Comparison of ENCODE assay signal across 1 cellular context in the genomic region with DNA sequence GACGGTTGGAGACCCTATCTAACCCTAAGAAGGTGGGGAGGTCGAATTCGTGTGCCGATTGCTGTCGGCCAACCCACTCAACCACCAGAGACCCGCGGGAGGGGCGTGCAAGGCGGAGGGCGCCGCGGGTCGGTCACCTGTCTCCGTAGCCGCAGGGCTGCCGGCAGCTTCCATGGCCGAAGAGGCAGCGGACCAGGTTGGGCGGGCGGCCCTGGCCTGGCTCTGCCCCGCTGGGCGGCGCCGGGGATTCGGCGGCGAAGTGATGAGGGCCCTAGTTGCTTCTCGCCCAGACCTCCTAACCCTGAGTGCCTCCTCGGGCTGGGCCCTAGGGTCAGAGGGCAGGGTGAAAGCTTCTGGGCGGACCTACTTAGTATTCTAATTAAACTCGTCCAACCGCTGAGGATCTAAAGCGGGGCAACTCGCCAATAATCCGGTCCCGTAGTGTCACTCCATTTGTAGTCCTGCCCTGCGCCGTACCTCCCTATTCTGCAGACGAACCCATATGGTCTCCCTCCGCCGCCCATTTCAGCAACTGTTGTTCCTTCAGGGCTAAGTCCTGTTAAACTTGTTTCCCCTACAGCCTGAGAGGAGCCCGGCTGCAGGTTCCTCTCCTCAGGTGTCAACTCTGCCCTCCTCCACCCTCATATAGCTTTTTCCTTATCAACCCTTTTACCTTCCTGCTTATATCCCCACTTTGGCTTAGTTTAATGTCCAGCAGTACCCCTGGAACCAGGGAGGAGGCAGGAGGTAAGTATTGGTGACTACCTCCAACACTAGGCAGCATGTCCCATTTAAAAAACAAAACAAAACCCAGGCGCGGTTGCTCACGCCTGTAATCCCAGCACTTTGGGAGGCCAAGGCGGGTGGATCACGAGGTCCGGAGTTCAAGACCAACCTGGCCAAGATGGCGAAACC.
TF ChIP-seq lines count a peak whose summit lies in the region.

Gene PYM1 (minus strand): TSS at position 307 of the 915 bp plus-strand sequence. CDS start 133 bp downstream, at position 174.

TF ChIP-seq in HepG2, 621 proteins besides CTCF, POLR2A, EP300 and RAD21 (continued from another document):
- TF ChIP-seq ELK4 (CRISPR knock-in tag; IDR thresholded peaks at IDR 0.05; ENCODE audit: borderline replicate concordance) (no peak), HHEX (CRISPR knock-in tag; IDR thresholded peaks at IDR 0.05) (no peak; the same call in 1 of the 2 replicates), MAFF (IDR thresholded peaks at IDR 0.05; ENCODE audit: low read depth, low read length) (no peak), CREB1 (IDR thresholded peaks at IDR 0.05) (no peak), CREB1 (CRISPR knock-in tag; IDR thresholded peaks at IDR 0.05) (peak; percentile 49; the same call in 1 of the 2 replicates), TOPORS (CRISPR knock-in tag; IDR thresholded peaks at IDR 0.05) (0 out of 2 replicates have a peak, but pooled peaks have one; percentile 16), ZNF234 (CRISPR knock-in tag; conservative IDR thresholded peaks at IDR 0.05) (0 out of 2 replicates have a peak, but pooled peaks have one; percentile 50), AGO2 (optimal IDR thresholded peaks at IDR 0.05; ENCODE audit: low read depth, low read length) (peak; percentile 91), POGZ (CRISPR knock-in tag; IDR thresholded peaks at IDR 0.05) (no peak), NFYC (CRISPR knock-in tag; IDR thresholded peaks at IDR 0.05) (peak; percentile 54; the same call in 1 of the 2 replicates), NR2F1 (CRISPR knock-in tag; IDR thresholded peaks at IDR 0.05) (peak; percentile 74 to 89), TFDP2 (CRISPR knock-in tag; IDR thresholded peaks at IDR 0.05) (peak; percentile 6; the same call in 1 of the 2 replicates)
- TF ChIP-seq, protein P1, sequence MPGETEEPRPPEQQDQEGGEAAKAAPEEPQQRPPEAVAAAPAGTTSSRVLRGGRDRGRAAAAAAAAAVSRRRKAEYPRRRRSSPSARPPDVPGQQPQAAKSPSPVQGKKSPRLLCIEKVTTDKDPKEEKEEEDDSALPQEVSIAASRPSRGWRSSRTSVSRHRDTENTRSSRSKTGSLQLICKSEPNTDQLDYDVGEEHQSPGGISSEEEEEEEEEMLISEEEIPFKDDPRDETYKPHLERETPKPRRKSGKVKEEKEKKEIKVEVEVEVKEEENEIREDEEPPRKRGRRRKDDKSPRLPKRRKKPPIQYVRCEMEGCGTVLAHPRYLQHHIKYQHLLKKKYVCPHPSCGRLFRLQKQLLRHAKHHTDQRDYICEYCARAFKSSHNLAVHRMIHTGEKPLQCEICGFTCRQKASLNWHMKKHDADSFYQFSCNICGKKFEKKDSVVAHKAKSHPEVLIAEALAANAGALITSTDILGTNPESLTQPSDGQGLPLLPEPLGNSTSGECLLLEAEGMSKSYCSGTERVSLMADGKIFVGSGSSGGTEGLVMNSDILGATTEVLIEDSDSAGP (CRISPR knock-in tag; IDR thresholded peaks at IDR 0.05; ENCODE audit: borderline replicate concordance): peak; percentile 98; the same call in 1 of the 2 replicates
- TF ChIP-seq, protein P2, sequence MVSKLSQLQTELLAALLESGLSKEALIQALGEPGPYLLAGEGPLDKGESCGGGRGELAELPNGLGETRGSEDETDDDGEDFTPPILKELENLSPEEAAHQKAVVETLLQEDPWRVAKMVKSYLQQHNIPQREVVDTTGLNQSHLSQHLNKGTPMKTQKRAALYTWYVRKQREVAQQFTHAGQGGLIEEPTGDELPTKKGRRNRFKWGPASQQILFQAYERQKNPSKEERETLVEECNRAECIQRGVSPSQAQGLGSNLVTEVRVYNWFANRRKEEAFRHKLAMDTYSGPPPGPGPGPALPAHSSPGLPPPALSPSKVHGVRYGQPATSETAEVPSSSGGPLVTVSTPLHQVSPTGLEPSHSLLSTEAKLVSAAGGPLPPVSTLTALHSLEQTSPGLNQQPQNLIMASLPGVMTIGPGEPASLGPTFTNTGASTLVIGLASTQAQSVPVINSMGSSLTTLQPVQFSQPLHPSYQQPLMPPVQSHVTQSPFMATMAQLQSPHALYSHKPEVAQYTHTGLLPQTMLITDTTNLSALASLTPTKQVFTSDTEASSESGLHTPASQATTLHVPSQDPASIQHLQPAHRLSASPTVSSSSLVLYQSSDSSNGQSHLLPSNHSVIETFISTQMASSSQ (IDR thresholded peaks at IDR 0.05; ENCODE audit: low read depth): no peak; the same call in 1 of the 2 replicates
- TF ChIP-seq, protein P2 (CRISPR knock-in tag; IDR thresholded peaks at IDR 0.05; ENCODE audit: borderline replicate concordance): peak; percentile 25; the same call in 1 of the 2 replicates
- TF ChIP-seq, protein P3, sequence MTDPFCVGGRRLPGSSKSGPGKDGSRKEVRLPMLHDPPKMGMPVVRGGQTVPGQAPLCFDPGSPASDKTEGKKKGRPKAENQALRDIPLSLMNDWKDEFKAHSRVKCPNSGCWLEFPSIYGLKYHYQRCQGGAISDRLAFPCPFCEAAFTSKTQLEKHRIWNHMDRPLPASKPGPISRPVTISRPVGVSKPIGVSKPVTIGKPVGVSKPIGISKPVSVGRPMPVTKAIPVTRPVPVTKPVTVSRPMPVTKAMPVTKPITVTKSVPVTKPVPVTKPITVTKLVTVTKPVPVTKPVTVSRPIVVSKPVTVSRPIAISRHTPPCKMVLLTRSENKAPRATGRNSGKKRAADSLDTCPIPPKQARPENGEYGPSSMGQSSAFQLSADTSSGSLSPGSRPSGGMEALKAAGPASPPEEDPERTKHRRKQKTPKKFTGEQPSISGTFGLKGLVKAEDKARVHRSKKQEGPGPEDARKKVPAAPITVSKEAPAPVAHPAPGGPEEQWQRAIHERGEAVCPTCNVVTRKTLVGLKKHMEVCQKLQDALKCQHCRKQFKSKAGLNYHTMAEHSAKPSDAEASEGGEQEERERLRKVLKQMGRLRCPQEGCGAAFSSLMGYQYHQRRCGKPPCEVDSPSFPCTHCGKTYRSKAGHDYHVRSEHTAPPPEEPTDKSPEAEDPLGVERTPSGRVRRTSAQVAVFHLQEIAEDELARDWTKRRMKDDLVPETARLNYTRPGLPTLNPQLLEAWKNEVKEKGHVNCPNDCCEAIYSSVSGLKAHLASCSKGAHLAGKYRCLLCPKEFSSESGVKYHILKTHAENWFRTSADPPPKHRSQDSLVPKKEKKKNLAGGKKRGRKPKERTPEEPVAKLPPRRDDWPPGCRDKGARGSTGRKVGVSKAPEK (CRISPR knock-in tag; IDR thresholded peaks at IDR 0.05; ENCODE audit: borderline replicate concordance): no peak
- TF ChIP-seq, protein P4, sequence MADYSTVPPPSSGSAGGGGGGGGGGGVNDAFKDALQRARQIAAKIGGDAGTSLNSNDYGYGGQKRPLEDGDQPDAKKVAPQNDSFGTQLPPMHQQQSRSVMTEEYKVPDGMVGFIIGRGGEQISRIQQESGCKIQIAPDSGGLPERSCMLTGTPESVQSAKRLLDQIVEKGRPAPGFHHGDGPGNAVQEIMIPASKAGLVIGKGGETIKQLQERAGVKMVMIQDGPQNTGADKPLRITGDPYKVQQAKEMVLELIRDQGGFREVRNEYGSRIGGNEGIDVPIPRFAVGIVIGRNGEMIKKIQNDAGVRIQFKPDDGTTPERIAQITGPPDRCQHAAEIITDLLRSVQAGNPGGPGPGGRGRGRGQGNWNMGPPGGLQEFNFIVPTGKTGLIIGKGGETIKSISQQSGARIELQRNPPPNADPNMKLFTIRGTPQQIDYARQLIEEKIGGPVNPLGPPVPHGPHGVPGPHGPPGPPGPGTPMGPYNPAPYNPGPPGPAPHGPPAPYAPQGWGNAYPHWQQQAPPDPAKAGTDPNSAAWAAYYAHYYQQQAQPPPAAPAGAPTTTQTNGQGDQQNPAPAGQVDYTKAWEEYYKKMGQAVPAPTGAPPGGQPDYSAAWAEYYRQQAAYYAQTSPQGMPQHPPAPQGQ (CRISPR knock-in tag; IDR thresholded peaks at IDR 0.05; ENCODE audit: borderline replicate concordance): no peak
- TF ChIP-seq, protein P5, sequence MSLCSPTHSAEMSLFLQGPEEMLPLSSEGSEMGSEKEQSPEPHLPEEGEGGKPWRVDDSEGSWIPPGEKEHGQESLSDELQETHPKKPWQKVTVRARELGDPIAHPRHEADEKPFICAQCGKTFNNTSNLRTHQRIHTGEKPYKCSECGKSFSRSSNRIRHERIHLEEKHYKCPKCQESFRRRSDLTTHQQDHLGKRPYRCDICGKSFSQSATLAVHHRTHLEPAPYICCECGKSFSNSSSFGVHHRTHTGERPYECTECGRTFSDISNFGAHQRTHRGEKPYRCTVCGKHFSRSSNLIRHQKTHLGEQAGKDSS (CRISPR knock-in tag; IDR thresholded peaks at IDR 0.05; ENCODE audit: borderline replicate concordance, low read depth): peak; percentile 72
